18 cellular contexts compared by ENCODE assay signal in genomic region chr9:22954964-22955363, GRCh38.
DNase-seq lines count a peak whose midpoint lies in the region; ATAC-seq, FAIRE-seq and TF ChIP-seq lines count a peak whose summit lies in the region.
"Had no signal": no experiment of that assay in that cellular context is flagged by ENCODE, and none has a peak within 500 bp of the region (broad histone marks: within the 10 kb centered on the region; RNA-seq: fewer than 3 reads in every experiment).

No MANE protein-coding gene starts in this region.

- H3K4me2 ChIP-seq in GM12878 (ENCODE audit: control insufficient read depth, insufficient read depth) (no peak overlapping the region), osteoblast (ENCODE audit: insufficient read depth, low read length) (no peak overlapping the region)

- peak; percentile 64 for DNase-seq in LNCaP clone FGC (ENCODE audit: low read depth)
- no peak for DNase-seq in GM12878 (ENCODE audit: low read depth, low spot score)
- no peak for DNase-seq in osteoblast (ENCODE audit: insufficient read length, low spot score, missing footprints)
- no peak for DNase-seq in G401 (ENCODE audit: low spot score)
- no peak for DNase-seq in DMS53 (lab: John Stamatoyannopoulos, UW)
- DNase-seq: BE2C; CD8-positive, alpha-beta T cell; COR-L47; DMS153; H7 had no signal

- SMC1A ChIA-PET in GM12878 (lab: Charles Lee; ENCODE audit: uncharacterized antibody, unreplicated experiment): interaction anchor here (0.8 to 1.6 kb wide), 3 partner anchors 10 to 42 kb away, joined by 3 read pairs; no protein-coding TSS in a partner anchor

- H3K4me1 ChIP-seq in GM12878 (ENCODE audit: control insufficient read depth, insufficient read depth, low read length) (no peaks in the 10 kb centered on the region), osteoblast (ENCODE audit: insufficient read depth, low read length) (no peaks in the 10 kb centered on the region)
- H3K4me1 ChIP-seq: BE2C had no signal

- TF ChIP-seq POLR2A in GM12878 (IDR thresholded peaks at IDR 0.05; ENCODE audit: low read depth, low read length): no peak

- in situ Hi-C loops in GM12878 (cut with MboI): no loop called here
- in situ Hi-C loops in G401 (cut with HindIII; ENCODE audit: low sequenced_read_pairs): no loop called here

- TF ChIP-seq CTCF in 22Rv1 (IDR thresholded peaks at IDR 0.05): no peak
- TF ChIP-seq CTCF in LNCaP clone FGC (IDR thresholded peaks at IDR 0.05; ENCODE audit: control insufficient read depth, extremely low read depth, insufficient read depth): no peak
- TF ChIP-seq CTCF in GM12878 (IDR thresholded peaks at IDR 0.05 in 2 of 3, conservative IDR thresholded peaks at IDR 0.05 in 1 of 3; ENCODE audit: control insufficient read depth in 2 of 3, extremely low read depth in 1 of 3, insufficient read depth in 1 of 3, low read depth in 3 of 3, low read length in 3 of 3): no peak
- no peak for TF ChIP-seq CTCF in osteoblast (IDR thresholded peaks at IDR 0.05; ENCODE audit: extremely low read depth, low read depth, low read length)

- H3K9me3 ChIP-seq in GM12878 (replicated peaks; ENCODE audit: control insufficient read depth, insufficient read depth, low read length) (no peaks in the 10 kb centered on the region), osteoblast (ENCODE audit: low read depth, low read length) (no peaks in the 10 kb centered on the region)
- H3K9me3 ChIP-seq: BE2C had no signal

- TF ChIP-seq EP300 in GM12878 (IDR thresholded peaks at IDR 0.05; ENCODE audit: borderline replicate concordance in 1 of 2, control insufficient read depth in 1 of 2, low read depth in 2 of 2, low read length in 2 of 2): no peak

- no TSS peak for BruUV-seq in GM12878 (replicated peaks; lab: Mats Ljungman, UMichigan)

- H3K4me3 ChIP-seq in LNCaP clone FGC (ENCODE audit: low read depth, low read length): no peak overlapping the region
- no peak overlapping the region for H3K4me3 ChIP-seq in GM12878
- no peak overlapping the region for H3K4me3 ChIP-seq in osteoblast (ENCODE audit: insufficient read depth, low read length)
- H3K4me3 ChIP-seq: GM23248, K562 had no signal

- no peak for TF ChIP-seq RAD21 in GM12878 (IDR thresholded peaks at IDR 0.05; ENCODE audit: insufficient read depth, low read depth, low read length)

- POLR2A ChIA-PET in GM12878 (lab: Charles Lee): no interaction called here

- H3K79me2 ChIP-seq in GM12878 (ENCODE audit: control insufficient read depth, insufficient read depth, low read length) (no peaks in the 10 kb centered on the region), osteoblast (ENCODE audit: insufficient read depth, low read length) (no peaks in the 10 kb centered on the region)

- H3K9ac ChIP-seq in GM12878 (ENCODE audit: control insufficient read depth, insufficient read depth, low read length): no peak overlapping the region
- H3K9ac ChIP-seq: GM23248 had no signal

- H2AFZ ChIP-seq in GM12878 (ENCODE audit: control insufficient read depth, low read depth, low read length) (no peak overlapping the region), osteoblast (ENCODE audit: low read length) (peak overlapping the region; percentile 46)
- H2AFZ ChIP-seq: GM23248 had no signal

- WGBS in GM12878 (ENCODE audit: insufficient coverage, insufficient replicate concordance, low lambda C conversion rate, missing lambda C conversion rate): 14% methylated on average over 5 of the region's 5 CpGs

- H4K20me1 ChIP-seq in GM12878 (ENCODE audit: control insufficient read depth, insufficient read depth): no peaks in the 10 kb centered on the region
- H4K20me1 ChIP-seq in osteoblast (ENCODE audit: insufficient read depth, low read length): no peaks in the 10 kb centered on the region

- H3K27ac ChIP-seq in 22Rv1 (peak overlapping the region; percentile 63), GM12878 (ENCODE audit: control insufficient read depth, insufficient read depth) (no peak overlapping the region), osteoblast (ENCODE audit: low read depth, low read length) (no peak overlapping the region)
- H3K27ac ChIP-seq: GM23248, HL-60 had no signal

- RAD21 ChIA-PET in GM12878 (lab: Charles Lee; ENCODE audit: unreplicated experiment): interaction anchor here (0.8 kb wide), 1 partner anchor 32 kb away, joined by 3 read pairs; no protein-coding TSS in a partner anchor

- intact Hi-C loops in GM12878 (cut with micrococcal nuclease; ENCODE audit: unreplicated experiment): no loop called here

- H3K27me3 ChIP-seq in GM12878 (replicated peaks in 1 of 2; ENCODE audit: control insufficient read depth in 2 of 2, insufficient read depth in 2 of 2, low read length in 1 of 2): no peaks in the 10 kb centered on the region
- H3K27me3 ChIP-seq in osteoblast (ENCODE audit: insufficient read depth, low read length): no peaks in the 10 kb centered on the region
- H3K27me3 ChIP-seq: BE2C had no signal

- H3K36me3 ChIP-seq in GM12878 (ENCODE audit: control insufficient read depth in 2 of 2, insufficient read depth in 2 of 2, low read length in 1 of 2): no peaks in the 10 kb centered on the region
- H3K36me3 ChIP-seq in osteoblast (ENCODE audit: insufficient read depth, low read length): no peaks in the 10 kb centered on the region
- H3K36me3 ChIP-seq: BE2C had no signal

- CTCF ChIA-PET in GM12878 (lab: Yijun Ruan, JAX): interaction anchor here (2.2 kb wide), 1 partner anchor 19 kb away, joined by 6 read pairs; no protein-coding TSS in a partner anchor

- no peak for FAIRE-seq in GM12878 (lab: Jason Lieb, UNC)
- FAIRE-seq: A204.1, D721Med, GM18507, K562 had no signal

- no peak for ATAC-seq in GM12878
- ATAC-seq in GM21723 (IDR thresholded peaks at IDR 0.05; ENCODE audit: unreplicated experiment): no peak
- ATAC-seq: CD8-positive, alpha-beta T cell; K562 had no signal

TF ChIP-seq in GM12878, 131 proteins besides CTCF, POLR2A, EP300 and RAD21:
- TF ChIP-seq SREBF2 (IDR thresholded peaks at IDR 0.05; ENCODE audit: low read length) (no peak), MTA2 (IDR thresholded peaks at IDR 0.05; ENCODE audit: low read depth) (peak; percentile 33; the same call in 1 of the 2 replicates), ZBTB40 (IDR thresholded peaks at IDR 0.05; ENCODE audit: borderline replicate concordance) (no peak), ZNF207 (IDR thresholded peaks at IDR 0.05; ENCODE audit: borderline replicate concordance) (no peak), SP1 (IDR thresholded peaks at IDR 0.05; ENCODE audit: low read depth, low read length) (no peak), NR2F1 (conservative IDR thresholded peaks at IDR 0.05) (no peak), SMAD1 (IDR thresholded peaks at IDR 0.05; ENCODE audit: low read depth, partially characterized antibody) (no peak)
TF ChIP-seq in GM12878: peak in this region for 1.
